ENCODE assay signal across 8 cellular contexts in genomic region chr12:55966408-55967281, GRCh38. TPM values are rescaled to one million over a fixed set of nuclear protein-coding genes. Genes with fewer than 3 reads are reported as not detected.
DNase-seq lines count a peak whose midpoint lies in the region; ATAC-seq and TF ChIP-seq lines count a peak whose summit lies in the region.

Gene CDK2 (plus strand): TSS chr12:55966830. CDS start chr12:55967009, 179 bp downstream.

- peak; percentile 72 for DNase-seq in DMS114 treated with DMSO at 0.1 percent for 48 hours (lab: John Stamatoyannopoulos, UW; ENCODE audit: unreplicated experiment)
- peak; percentile 87 for DNase-seq in HuH-7 (ENCODE audit: low spot score)
- DNase-seq in OCI-M1 (lab: John Stamatoyannopoulos, UW), result peak; percentile 94
- peak; percentile 91 for DNase-seq in activated T-cell treated with anti-CD3 and anti-CD28 coated beads for 4 hours
- no peak for DNase-seq in epithelial cell of proximal tubule (ENCODE audit: low read depth)
- DNase-seq in stimulated activated CD8-positive, alpha-beta memory T cell treated with anti-CD3 and anti-CD28 coated beads, Interleukin-4, amount 100 ng/mL, for 4 hours (ENCODE audit: low read depth in 2 of 2, low spot score in 1 of 2), result peak; percentile 82 to 83

- no peaks in the 10 kb centered on the region for H3K9me3 ChIP-seq in mucosa of rectum (ENCODE audit: control insufficient read depth in 2 of 2, low read length in 2 of 2)

- ATAC-seq in GM21515 (IDR thresholded peaks at IDR 0.05; ENCODE audit: unreplicated experiment), result peak; percentile 91

- H3K27me3 ChIP-seq in mucosa of rectum (ENCODE audit: control insufficient read depth in 2 of 2, insufficient read depth in 2 of 2, low read length in 2 of 2), result no peaks in the 10 kb centered on the region

- TF ChIP-seq CTCF in epithelial cell of proximal tubule (conservative IDR thresholded peaks at IDR 0.05; ENCODE audit: low read depth, low read length), result no peak

- peak within 1 kb of the TSS; percentile 88 to 92 for H3K9ac ChIP-seq in mucosa of rectum (ENCODE audit: low read depth in 1 of 2, low read length in 2 of 2)

- H3K4me3 ChIP-seq in epithelial cell of proximal tubule (ENCODE audit: low read depth, low read length), result peak within 1 kb of the TSS; percentile 64
- H3K4me3 ChIP-seq in mucosa of rectum (ENCODE audit: low read length in 2 of 2), result peak within 1 kb of the TSS; percentile 90 to 92

- peaks cover 15 to 18% of the 10 kb centered on the region in 2 donors for H3K4me1 ChIP-seq in mucosa of rectum (ENCODE audit: control insufficient read depth in 2 of 2, insufficient read depth in 2 of 2, low read length in 2 of 2)

- peak within 1 kb of the TSS; percentile 76 to 77 for H3K27ac ChIP-seq in mucosa of rectum (ENCODE audit: low read depth in 2 of 2, low read length in 2 of 2)

- no peaks in the 10 kb centered on the region for H3K36me3 ChIP-seq in mucosa of rectum (ENCODE audit: control insufficient read depth in 2 of 2, insufficient read depth in 2 of 2, low read length in 2 of 2)

RNA-seq across cellular contexts. Expression of gene CDK2, which starts in this region (rescaled TPM):
- total RNA-seq in epithelial cell of proximal tubule, result 62.0 and 81.2 TPM in 2 replicates
